In the genomic region with DNA sequence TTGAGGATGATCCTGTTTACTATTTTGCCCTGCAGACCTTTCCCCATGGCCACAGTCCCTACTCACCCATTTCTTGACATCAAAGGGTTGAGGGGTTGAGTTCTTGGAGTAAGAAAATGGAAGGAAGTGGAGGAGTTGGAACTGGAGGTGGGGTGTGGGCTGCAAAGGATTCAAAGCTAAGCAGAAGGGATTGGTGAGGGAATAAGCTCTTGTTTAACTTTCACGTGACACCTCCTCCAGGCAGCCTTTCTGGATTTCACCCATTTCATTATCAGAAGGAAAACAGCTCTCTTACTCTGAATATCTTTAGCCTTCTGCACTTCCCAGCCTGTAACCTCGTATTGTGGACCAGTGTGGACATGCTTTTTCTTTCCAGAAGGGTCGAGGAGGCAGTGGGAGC, we compare ENCODE assay signal across 10 cellular contexts. TPM values are rescaled to one million over a fixed set of nuclear protein-coding genes. Genes with fewer than 3 reads are reported as not detected.
A peak's percentile ranks its signal among the peaks of the same experiment; 100 is the strongest.
DNase-seq lines count a peak whose midpoint lies in the region; ATAC-seq and TF ChIP-seq lines count a peak whose summit lies in the region.
"Had no signal": no experiment of that assay in that cellular context is flagged by ENCODE, and none has a peak within 500 bp of the region (broad histone marks: within the 10 kb centered on the region; RNA-seq: fewer than 3 reads in every experiment).

No MANE protein-coding gene starts in this region.

- peaks cover 3 to 12% (median 9%) of the 10 kb centered on the region in 9 donors for H3K4me1 ChIP-seq in heart right ventricle
- peaks cover 2 to 52% (median 41%) of the 10 kb centered on the region in 4 donors for H3K4me1 ChIP-seq in liver (ENCODE audit: control insufficient read depth in 4 of 4, insufficient read depth in 4 of 4, low read length in 3 of 4)
- H3K4me1 ChIP-seq in upper lobe of left lung, result peaks cover 8 to 13% (median 10%) of the 10 kb centered on the region in 4 donors
- peaks cover 12% of the 10 kb centered on the region for H3K4me1 ChIP-seq in suprapubic skin

- no peaks in the 10 kb centered on the region for H3K9me3 Mint-ChIP-seq in activated T-helper 1 cell treated with anti-CD3 and anti-CD28 coated beads, Interleukin-12 subunit alpha, Interleukin-12 subunit beta, Interleukin-2, Interleukin-4 antibody, amounts not matched to agents 30 ng/mL and 10 ng/mL and 1 ng/mL, durations not matched to agents 14 hours and 24 hours and 36 hours

- DNase-seq in heart right ventricle (no peak), left cardiac atrium (no peak), upper lobe of left lung (no peak), DMS153 treated with DMSO at 0.1 percent for 48 hours (lab: John Stamatoyannopoulos, UW; ENCODE audit: unreplicated experiment) (no peak), suprapubic skin (ENCODE audit: low spot score in 2 of 2) (no peak), 8988T (no peak)
- no peak for DNase-seq in activated T-helper 1 cell treated with anti-CD3 and anti-CD28 coated beads, Interleukin-12 subunit alpha, Interleukin-12 subunit beta, Interleukin-2, Interleukin-4 antibody, amounts not matched to agents 30 ng/mL and 10 ng/mL and 1 ng/mL, durations not matched to agents 14 hours and 24 hours and 36 hours (ENCODE audit: low spot score)

- TF ChIP-seq POLR2A in upper lobe of left lung (IDR thresholded peaks at IDR 0.05), result no peak
- TF ChIP-seq POLR2A in suprapubic skin (IDR thresholded peaks at IDR 0.05), result no peak

- H3K4me3 Mint-ChIP-seq in activated T-helper 1 cell treated with anti-CD3 and anti-CD28 coated beads, Interleukin-12 subunit alpha, Interleukin-12 subunit beta, Interleukin-2, Interleukin-4 antibody, amounts not matched to agents 30 ng/mL and 10 ng/mL and 1 ng/mL, durations not matched to agents 14 hours and 24 hours and 36 hours, result peak overlapping the region; percentile 71

- intact Hi-C loops in heart right ventricle (cut with DNase I), result loop anchor here in 1 of 10 donors (5.0 kb wide), 1 partner anchor 46 kb away; a partner anchor contains a TSS
- intact Hi-C loops in left cardiac atrium (cut with DNase I), result no loop called here
- intact Hi-C loops in activated T-helper 1 cell treated with anti-CD3 and anti-CD28 coated beads, Interleukin-12 subunit alpha, Interleukin-12 subunit beta, Interleukin-2, Interleukin-4 antibody, amounts not matched to agents 30 ng/mL and 10 ng/mL and 1 ng/mL, durations not matched to agents 14 hours and 24 hours and 36 hours (cut with micrococcal nuclease), result loop anchor here (1.0 to 2.0 kb wide), 6 partner anchors 14 to 81 kb away; a partner anchor contains a TSS

- TF ChIP-seq CTCF in heart right ventricle (IDR thresholded peaks at IDR 0.05), result no peak
- no peak for TF ChIP-seq CTCF in liver (IDR thresholded peaks at IDR 0.05; ENCODE audit: low read depth, low read length, missing input control)
- TF ChIP-seq CTCF in upper lobe of left lung (IDR thresholded peaks at IDR 0.05), result no peak
- no peak for TF ChIP-seq CTCF in suprapubic skin (IDR thresholded peaks at IDR 0.05)

- peaks cover 13% of the 10 kb centered on the region for H3K36me3 Mint-ChIP-seq in activated T-helper 1 cell treated with anti-CD3 and anti-CD28 coated beads, Interleukin-12 subunit alpha, Interleukin-12 subunit beta, Interleukin-2, Interleukin-4 antibody, amounts not matched to agents 30 ng/mL and 10 ng/mL and 1 ng/mL, durations not matched to agents 14 hours and 24 hours and 36 hours (ENCODE audit: low read depth)

- ATAC-seq in heart right ventricle (no peak), left cardiac atrium (no peak), upper lobe of left lung (ENCODE audit: low FRiP score in 2 of 2) (no peak)

- WGBS in heart right ventricle, 2 donors, result 17 to 21% methylated on average over 3 of the region's 3 CpGs
- whole genome bisulfite sequencing in liver, result 48% methylated on average over 3 of the region's 3 CpGs
- WGBS in upper lobe of left lung, 2 donors, result 10 to 25% methylated on average over 3 of the region's 3 CpGs
- WGBS in suprapubic skin, result 20% methylated on average over 3 of the region's 3 CpGs

- TF ChIP-seq EP300 in upper lobe of left lung (IDR thresholded peaks at IDR 0.05), result no peak
- no peak for TF ChIP-seq EP300 in suprapubic skin (IDR thresholded peaks at IDR 0.05)

- H3K27ac ChIP-seq in heart right ventricle (no peak overlapping the region), liver (ENCODE audit: low read depth in 1 of 2, low read length in 2 of 2) (peak overlapping the region; percentile 64 to 87), upper lobe of left lung (peak overlapping the region in 2 of 4 donors; percentile 52 to 67), suprapubic skin (no peak overlapping the region)

- no peak for TF ChIP-seq RAD21 in liver (IDR thresholded peaks at IDR 0.05)

- H3K9me3 ChIP-seq in heart right ventricle (no peaks in the 10 kb centered on the region), liver (ENCODE audit: control insufficient read depth in 4 of 4, low read length in 3 of 4) (no peaks in the 10 kb centered on the region), upper lobe of left lung (no peaks in the 10 kb centered on the region), suprapubic skin (no peaks in the 10 kb centered on the region)

- peaks cover 0 to 3% (median 0%) of the 10 kb centered on the region in 9 donors for H3K36me3 ChIP-seq in heart right ventricle
- H3K36me3 ChIP-seq in liver (ENCODE audit: control insufficient read depth in 4 of 4, insufficient read depth in 3 of 4, low read depth in 1 of 4, low read length in 3 of 4), result peaks cover 11 to 29% (median 20%) of the 10 kb centered on the region in 4 donors
- H3K36me3 ChIP-seq in upper lobe of left lung, result no peaks in the 10 kb centered on the region
- peaks cover 1% of the 10 kb centered on the region for H3K36me3 ChIP-seq in suprapubic skin

- peaks cover 45% of the 10 kb centered on the region for H3K4me1 Mint-ChIP-seq in activated T-helper 1 cell treated with anti-CD3 and anti-CD28 coated beads, Interleukin-12 subunit alpha, Interleukin-12 subunit beta, Interleukin-2, Interleukin-4 antibody, amounts not matched to agents 30 ng/mL and 10 ng/mL and 1 ng/mL, durations not matched to agents 14 hours and 24 hours and 36 hours (ENCODE audit: low read depth)

- peak overlapping the region; percentile 72 for H3K27ac Mint-ChIP-seq in activated T-helper 1 cell treated with anti-CD3 and anti-CD28 coated beads, Interleukin-12 subunit alpha, Interleukin-12 subunit beta, Interleukin-2, Interleukin-4 antibody, amounts not matched to agents 30 ng/mL and 10 ng/mL and 1 ng/mL, durations not matched to agents 14 hours and 24 hours and 36 hours

- H3K9ac ChIP-seq in liver (ENCODE audit: low read depth in 1 of 2, low read length in 2 of 2), result peak overlapping the region in 1 of 2 donors; percentile 21

- H3K27me3 Mint-ChIP-seq in activated T-helper 1 cell treated with anti-CD3 and anti-CD28 coated beads, Interleukin-12 subunit alpha, Interleukin-12 subunit beta, Interleukin-2, Interleukin-4 antibody, amounts not matched to agents 30 ng/mL and 10 ng/mL and 1 ng/mL, durations not matched to agents 14 hours and 24 hours and 36 hours (ENCODE audit: insufficient read depth), result no peaks in the 10 kb centered on the region

- H3K27me3 ChIP-seq in heart right ventricle (peaks cover 0 to 5% (median 0%) of the 10 kb centered on the region in 7 donors), liver (ENCODE audit: control insufficient read depth in 4 of 4, insufficient read depth in 4 of 4, low read length in 3 of 4) (no peaks in the 10 kb centered on the region), upper lobe of left lung (no peaks in the 10 kb centered on the region), suprapubic skin (no peaks in the 10 kb centered on the region)

- peak overlapping the region in 7 of 10 donors; percentile 24 to 53 (median 43) for H3K4me3 ChIP-seq in heart right ventricle
- no peak overlapping the region for H3K4me3 ChIP-seq in liver (ENCODE audit: low read depth in 1 of 3, low read length in 3 of 3)
- H3K4me3 ChIP-seq in upper lobe of left lung, result peak overlapping the region in 3 of 4 donors; percentile 21 to 43 (median 28)
- no peak overlapping the region for H3K4me3 ChIP-seq in suprapubic skin

RNA-seq across cellular contexts. Expression of a gene that starts 13.7 kb away (rescaled TPM):
- 10 to 100 TPM in 5 of 10 donors, 1 to 10 TPM in 5; 8.0 to 12.5 (median 9.9) TPM for total RNA-seq in heart right ventricle
- polyA plus RNA-seq in heart right ventricle, result 10 to 100 TPM; 11.2 to 12.6 TPM
- total RNA-seq in left cardiac atrium, result 10 to 100 TPM; 11.0 to 13.3 TPM
- total RNA-seq in activated T-helper 1 cell treated with anti-CD3 and anti-CD28 coated beads, Interleukin-12 subunit alpha, Interleukin-12 subunit beta, Interleukin-2, Interleukin-4 antibody, amounts not matched to agents 30 ng/mL and 10 ng/mL and 1 ng/mL, durations not matched to agents 14 hours and 24 hours and 36 hours, result 10.3 and 11.5 TPM in 2 replicates
- total RNA-seq in liver, result 1 to 10 TPM; 3.5 to 6.3 TPM
- polyA plus RNA-seq in liver, result 10 to 100 TPM; 10.8 to 15.7 TPM
- 10 to 100 TPM in 5 of 6 donors, 1 to 10 TPM in 1; 9.9 to 25.8 (median 16.0) TPM for total RNA-seq in upper lobe of left lung
- total RNA-seq in suprapubic skin, result 10 to 100 TPM; 18.0 to 35.5 (median 28.5) TPM

RNA-seq across cellular contexts. Expression of a gene that starts 15.3 kb away (rescaled TPM):
- total RNA-seq in heart right ventricle (under 1 TPM in 3 of 10 donors, not detected in 7; 0.20 to 0.57 (median 0.49) TPM), left cardiac atrium (under 1 TPM; 0.29 to 0.79 TPM), liver (100 to 1,000 TPM; 276 to 358 TPM), upper lobe of left lung (1 to 10 TPM in 1 of 6 donors, under 1 TPM in 4, not detected in 1; 0.20 to 2.1 (median 0.89) TPM), suprapubic skin (1 to 10 TPM in 3 of 4 donors, under 1 TPM in 1; 0.81 to 3.9 (median 1.3) TPM)
- polyA plus RNA-seq in heart right ventricle (under 1 TPM; 0.29 to 0.58 TPM), liver (100 to 1,000 TPM; 354 to 663 TPM)
- 13.8 and 15.0 TPM in 2 replicates for total RNA-seq in activated T-helper 1 cell treated with anti-CD3 and anti-CD28 coated beads, Interleukin-12 subunit alpha, Interleukin-12 subunit beta, Interleukin-2, Interleukin-4 antibody, amounts not matched to agents 30 ng/mL and 10 ng/mL and 1 ng/mL, durations not matched to agents 14 hours and 24 hours and 36 hours

RNA-seq across cellular contexts. Expression of a gene that starts 23.9 kb away (rescaled TPM):
- total RNA-seq in heart right ventricle, result 10 to 100 TPM; 13.1 to 59.6 (median 25.8) TPM
- 10 to 100 TPM; 56.4 to 74.3 TPM for polyA plus RNA-seq in heart right ventricle
- 10 to 100 TPM; 51.8 to 96.5 TPM for total RNA-seq in left cardiac atrium
- 4.3 and 4.7 TPM in 2 replicates for total RNA-seq in activated T-helper 1 cell treated with anti-CD3 and anti-CD28 coated beads, Interleukin-12 subunit alpha, Interleukin-12 subunit beta, Interleukin-2, Interleukin-4 antibody, amounts not matched to agents 30 ng/mL and 10 ng/mL and 1 ng/mL, durations not matched to agents 14 hours and 24 hours and 36 hours
- 10 to 100 TPM in 1 of 2 donors, 1 to 10 TPM in 1; 6.7 to 13.1 TPM for total RNA-seq in liver
- polyA plus RNA-seq in liver, result 10 to 100 TPM; 10.4 to 38.2 TPM
- total RNA-seq in upper lobe of left lung, result 100 to 1,000 TPM in 2 of 6 donors, 10 to 100 TPM in 4; 15.2 to 115 (median 47.3) TPM
- total RNA-seq in suprapubic skin, result 10 to 100 TPM; 14.1 to 18.3 (median 15.6) TPM

RNA-seq across cellular contexts. Expression of a gene that starts 30.2 kb away (rescaled TPM):
- not detected for total RNA-seq in heart right ventricle
- not detected for polyA plus RNA-seq in heart right ventricle
- total RNA-seq in left cardiac atrium, result not detected
- not detected in 2 replicates for total RNA-seq in activated T-helper 1 cell treated with anti-CD3 and anti-CD28 coated beads, Interleukin-12 subunit alpha, Interleukin-12 subunit beta, Interleukin-2, Interleukin-4 antibody, amounts not matched to agents 30 ng/mL and 10 ng/mL and 1 ng/mL, durations not matched to agents 14 hours and 24 hours and 36 hours
- not detected for total RNA-seq in liver
- polyA plus RNA-seq in liver, result not detected
- total RNA-seq in upper lobe of left lung, result not detected
- total RNA-seq in suprapubic skin, result not detected
- total RNA-seq: pulmonary artery endothelial cell, subcutaneous adipose tissue had no signal

RNA-seq across cellular contexts. Expression of a gene that starts 39.9 kb away (rescaled TPM):
- under 1 TPM in 8 of 10 donors, not detected in 2; 0.15 to 0.66 (median 0.40) TPM for total RNA-seq in heart right ventricle
- polyA plus RNA-seq in heart right ventricle, result under 1 TPM; 0.20 to 0.73 TPM
- under 1 TPM; 0.31 to 0.62 TPM for total RNA-seq in left cardiac atrium
- 0.27 and 0.41 TPM in 2 replicates for total RNA-seq in activated T-helper 1 cell treated with anti-CD3 and anti-CD28 coated beads, Interleukin-12 subunit alpha, Interleukin-12 subunit beta, Interleukin-2, Interleukin-4 antibody, amounts not matched to agents 30 ng/mL and 10 ng/mL and 1 ng/mL, durations not matched to agents 14 hours and 24 hours and 36 hours
- total RNA-seq in liver, result 1 to 10 TPM in 1 of 2 donors, under 1 TPM in 1; 0.67 to 1.3 TPM
- under 1 TPM; 0.25 to 0.32 TPM for polyA plus RNA-seq in liver
- total RNA-seq in upper lobe of left lung, result 1 to 10 TPM in 1 of 6 donors, under 1 TPM in 2, not detected in 3; 0.63 to 4.2 (median 0.77) TPM
- total RNA-seq in suprapubic skin, result 1 to 10 TPM in 1 of 4 donors, under 1 TPM in 3; 0.47 to 2.4 (median 0.57) TPM

Comparison
In these comparisons a context has a peak if more than half of its experiments do, and no peak if none do; other contexts are left out.
1. H3K27ac ChIP-seq: peak in liver (2 of 2); none in heart right ventricle (0 of 10) and suprapubic skin (single experiment).
2. H3K4me3 ChIP-seq: peak in heart right ventricle (7 of 10) and upper lobe of left lung (3 of 4); none in liver (0 of 3) and suprapubic skin (single experiment).
3. RNA of a gene that starts 15.3 kb away (total RNA-seq): 276 to 358 TPM in liver; 13.8 to 15.0 TPM in activated T-helper 1 cell treated with anti-CD3 and anti-CD28 coated beads, Interleukin-12 subunit alpha, Interleukin-12 subunit beta, Interleukin-2, Interleukin-4 antibody, amounts not matched to agents 30 ng/mL and 10 ng/mL and 1 ng/mL, durations not matched to agents 14 hours and 24 hours and 36 hours, 0.81 to 3.9 TPM in suprapubic skin, 0.20 to 2.1 TPM in upper lobe of left lung, 0.29 to 0.79 TPM in left cardiac atrium and 0.20 to 0.57 TPM in heart right ventricle; every median in the first group is over 10 times any median in the second.